Comparison of ENCODE assay signal across 19 cellular contexts in the genomic region with DNA sequence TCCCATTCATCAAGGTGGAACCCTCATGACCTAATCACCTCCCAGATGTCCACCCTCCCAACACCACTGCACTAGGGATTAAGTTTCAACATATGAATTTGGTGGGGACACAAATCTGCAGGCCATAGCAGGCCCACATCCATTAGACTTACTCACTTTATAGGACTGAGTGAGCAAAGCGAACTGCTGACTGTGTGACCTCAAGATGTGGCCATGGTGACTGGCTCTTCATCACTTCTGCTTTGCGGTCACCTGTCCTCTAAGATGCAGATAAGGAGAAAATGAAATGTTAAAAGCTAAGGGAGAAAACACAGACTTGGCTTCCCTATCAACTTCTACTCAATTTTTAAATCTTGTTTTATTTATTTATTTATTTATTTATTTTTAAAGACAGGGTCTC.
"Had no signal": no experiment of that assay in that cellular context is flagged by ENCODE, and none has a peak within 500 bp of the region (broad histone marks: within the 10 kb centered on the region; RNA-seq: fewer than 3 reads in every experiment).

No MANE protein-coding gene starts in this region.

- H3K9me3 ChIP-seq: SJCRH30, SK-N-SH had no signal

- H3K27me3 ChIP-seq: SJCRH30 had no signal

- H3K4me1 ChIP-seq: SJCRH30 had no signal

- H3K4me3 ChIP-seq: SJCRH30 had no signal

- H3K9me2 ChIP-seq: SK-N-SH had no signal

- DNase-seq: activated B cell treated with CpG ODN at 0.5 μM for 24 hours; activated CD4-positive, alpha-beta memory T cell treated with anti-CD3 and anti-CD28 coated beads for 36 hours; activated CD4-positive, alpha-beta T cell treated with anti-CD3 and anti-CD28 coated beads, Interleukin-2, amount 10 ng/mL, durations not matched to agents 7 days and 5 days; activated gamma-delta T cell; activated naive CD4-positive, alpha-beta T cell treated with anti-CD3 and anti-CD28 coated beads for 36 hours; activated T-cell treated with anti-CD3 and anti-CD28 coated beads for 4 hours; activated T-cell treated with anti-CD3 and anti-CD28 coated beads, Interleukin-2, amount 50 U/mL, for 48 hours; amygdala; KG1; NCI-H1048; NCI-H146; NCI-H187 treated with DMSO at 0.1 percent for 48 hours; NCI-H2081 treated with DMSO at 0.1 percent for 48 hours; NCI-H446; NCI-H524; SJCRH30; SK-N-SH; T-helper 17 cell; T-helper 9 cell had no signal

- H3K27ac ChIP-seq: SJCRH30 had no signal

- H3K4me2 ChIP-seq: SK-N-SH had no signal

- H3K36me3 ChIP-seq: SJCRH30 had no signal
